Comparison of ENCODE assay signal across 8 cellular contexts in genomic region chr7:27740449-27741086, GRCh38. TPM values are rescaled to one million over a fixed set of nuclear protein-coding genes. Genes with fewer than 3 reads are reported as not detected.
DNase-seq lines count a peak whose midpoint lies in the region; ATAC-seq, FAIRE-seq and TF ChIP-seq lines count a peak whose summit lies in the region.

No MANE protein-coding gene starts in this region.

- POLR2A ChIA-PET in WTC11 (lab: Charles Lee), result interaction anchor here (0.6 to 1.9 kb wide), 2 partner anchors 59 to 78 kb away, joined by 3 to 7 read pairs; partner anchors contain the start of gene HIBADH

- H3K4me3 Mint-ChIP-seq in WTC11, result peak overlapping the region; percentile 94
- H3K4me3 Mint-ChIP-seq in immature natural killer cell, result peak overlapping the region; percentile 87 to 99 (median 97)

- H3K36me3 Mint-ChIP-seq in WTC11, result no peaks in the 10 kb centered on the region
- peaks cover 0 to 3% (median 0%) of the 10 kb centered on the region in 3 donors for H3K36me3 Mint-ChIP-seq in immature natural killer cell

- H3K9me3 Mint-ChIP-seq in WTC11 (no peaks in the 10 kb centered on the region), immature natural killer cell (no peaks in the 10 kb centered on the region)

- H3K27me3 ChIP-seq in bronchial epithelial cell (ENCODE audit: control insufficient read depth, insufficient read depth, low read length), result no peaks in the 10 kb centered on the region

- in situ Hi-C loops in ACHN (cut with HindIII; ENCODE audit: low pct_ligation_motif_present, low pct_unique_long_range_greater_than_20kb, low sequenced_read_pairs), result no loop called here

- no peak for FAIRE-seq in bronchial epithelial cell (lab: Jason Lieb, UNC)

- ATAC-seq in GM18873 (IDR thresholded peaks at IDR 0.05; ENCODE audit: low FRiP score, unreplicated experiment) (peak; percentile 62), HG03108 (IDR thresholded peaks at IDR 0.05; ENCODE audit: unreplicated experiment) (peak; percentile 68), WTC11 (peak; percentile 90)

- CTCF ChIA-PET in WTC11 (lab: Charles Lee), result interaction anchor here (0.6 to 2.9 kb wide), 5 partner anchors 34 to 544 kb away, joined by 3 to 13 read pairs (median 4); no protein-coding TSS in a partner anchor

- H3K4me3 ChIP-seq in bronchial epithelial cell (ENCODE audit: low read depth, low read length), result peak overlapping the region; percentile 59

- DNase-seq in ACHN (peak; percentile 88), NCI-H2171 (lab: John Stamatoyannopoulos, UW) (peak; percentile 80), WTC11 (ENCODE audit: low spot score) (peak; percentile 96), bronchial epithelial cell (ENCODE audit: low read depth) (peak; percentile 91), immature natural killer cell (peak; percentile 87 to 88 (median 87))
- DNase-seq in stimulated activated CD4-positive, alpha-beta T cell treated with anti-CD3 and anti-CD28 coated beads, Interleukin-12 subunit alpha, Interleukin-12 subunit beta, amount 100 ng/mL, for 24 hours (ENCODE audit: low read depth in 2 of 2), result peak; percentile 67 to 84

- no peaks in the 10 kb centered on the region for H3K36me3 ChIP-seq in bronchial epithelial cell (ENCODE audit: control insufficient read depth, insufficient read depth, low read length)

- TF ChIP-seq CTCF in WTC11 (IDR thresholded peaks at IDR 0.05) (no peak), bronchial epithelial cell (IDR thresholded peaks at IDR 0.05; ENCODE audit: insufficient read depth, low read length, severe bottlenecking) (no peak)

- H3K4me1 Mint-ChIP-seq in WTC11 (peaks cover 34% of the 10 kb centered on the region), immature natural killer cell (peaks cover 40 to 54% of the 10 kb centered on the region in 2 donors)

- H3K27me3 Mint-ChIP-seq in WTC11 (ENCODE audit: low read depth) (no peaks in the 10 kb centered on the region), immature natural killer cell (ENCODE audit: low read depth in 3 of 3) (peaks cover 15 to 20% (median 18%) of the 10 kb centered on the region in 3 donors)

- peak overlapping the region; percentile 99 for H3K27ac Mint-ChIP-seq in WTC11
- H3K27ac Mint-ChIP-seq in immature natural killer cell, result peak overlapping the region; percentile 91 to 100 (median 98)

TF ChIP-seq in WTC11, 78 proteins besides CTCF, POLR2A, EP300 and RAD21 (continues in another document):
- TF ChIP-seq HMGXB4 (CRISPR knock-in tag; IDR thresholded peaks at IDR 0.05), result 0 out of 2 replicates have a peak, but pooled peaks have one; percentile 12
- TF ChIP-seq AFF4 (CRISPR knock-in tag; IDR thresholded peaks at IDR 0.05; ENCODE audit: borderline replicate concordance), result no peak
- TF ChIP-seq TEAD4 (CRISPR knock-in tag; IDR thresholded peaks at IDR 0.05), result no peak
- no peak for TF ChIP-seq NFYB (CRISPR knock-in tag; conservative IDR thresholded peaks at IDR 0.05; ENCODE audit: low read depth)
- no peak for TF ChIP-seq EMX1 (CRISPR knock-in tag; IDR thresholded peaks at IDR 0.05)
- no peak for TF ChIP-seq AR (CRISPR knock-in tag; IDR thresholded peaks at IDR 0.05)
- 0 out of 2 replicates have a peak, but pooled peaks have one; percentile 26 for TF ChIP-seq E2F5 (CRISPR knock-in tag; IDR thresholded peaks at IDR 0.05)
- TF ChIP-seq MAX (CRISPR knock-in tag; IDR thresholded peaks at IDR 0.05), result no peak
- TF ChIP-seq ZNF416 (CRISPR knock-in tag; IDR thresholded peaks at IDR 0.05), result no peak

RNA-seq across cellular contexts. Expression of gene TAX1BP1, which starts 0.6 kb away (rescaled TPM):
- total RNA-seq in WTC11 (2021), result 51.3 to 69.9 TPM (median 52.4 TPM) in 3 replicates
- total RNA-seq in bronchial epithelial cell, result 92.1 and 150 TPM in 2 replicates
- polyA plus RNA-seq in immature natural killer cell, result 100 to 1,000 TPM in 2 of 3 donors, 10 to 100 TPM in 1; 86.9 to 119 (median 114) TPM

Comparison
In these comparisons a context has a peak if more than half of its experiments do, and no peak if none do; other contexts are left out.
1. Peak in every context shown above with its lines: DNase-seq, ATAC-seq and H3K4me3 ChIP-seq.